ENCODE assay signal across 14 cellular contexts in genomic region chr6:37285861-37286311, GRCh38. TPM values are rescaled to one million over a fixed set of nuclear protein-coding genes. Genes with fewer than 3 reads are reported as not detected.
DNase-seq lines count a peak whose midpoint lies in the region; TF ChIP-seq lines count a peak whose summit lies in the region.
"Had no signal": no experiment of that assay in that cellular context is flagged by ENCODE, and none has a peak within 500 bp of the region (broad histone marks: within the 10 kb centered on the region; RNA-seq: fewer than 3 reads in every experiment).

No MANE protein-coding gene starts in this region.

- no peaks in the 10 kb centered on the region for H3K9me3 Mint-ChIP-seq in activated CD4-positive, alpha-beta memory T cell treated with anti-CD3 and anti-CD28 coated beads for 36 hours
- H3K9me3 Mint-ChIP-seq in activated CD4-positive, alpha-beta memory T cell treated with anti-CD3 and anti-CD28 coated beads, Interleukin-2, amount 10 ng/mL, durations not matched to agents 7 days and 5 days = no peaks in the 10 kb centered on the region
- H3K9me3 Mint-ChIP-seq in osteocyte (ENCODE audit: unreplicated experiment) = no peaks in the 10 kb centered on the region
- no peaks in the 10 kb centered on the region for H3K9me3 Mint-ChIP-seq in nephron progenitor cell

- H3K36me3 Mint-ChIP-seq in activated CD4-positive, alpha-beta memory T cell treated with anti-CD3 and anti-CD28 coated beads for 36 hours = peaks cover 42% of the 10 kb centered on the region
- H3K36me3 Mint-ChIP-seq in activated CD4-positive, alpha-beta memory T cell treated with anti-CD3 and anti-CD28 coated beads, Interleukin-2, amount 10 ng/mL, durations not matched to agents 7 days and 5 days (ENCODE audit: low read depth) = peaks cover 62% of the 10 kb centered on the region
- peaks cover 33% of the 10 kb centered on the region for H3K36me3 Mint-ChIP-seq in osteocyte (ENCODE audit: unreplicated experiment)
- peaks cover 42% of the 10 kb centered on the region for H3K36me3 Mint-ChIP-seq in nephron progenitor cell (ENCODE audit: low read depth)

- intact Hi-C loops in activated CD4-positive, alpha-beta memory T cell treated with anti-CD3 and anti-CD28 coated beads for 36 hours (cut with micrococcal nuclease) = loop anchor here (1.0 kb wide), 2 partner anchors 26 to 46 kb away; no protein-coding TSS in a partner anchor

- CTCF ChIA-PET in activated CD4-positive, alpha-beta memory T cell treated with anti-CD3 and anti-CD28 coated beads for 36 hours (lab: Charles Lee) = interaction anchor here (0.7 kb wide), 1 partner anchor 267 kb away, joined by 3 read pairs; no protein-coding TSS in a partner anchor
- CTCF ChIA-PET in activated CD4-positive, alpha-beta memory T cell treated with anti-CD3 and anti-CD28 coated beads, Interleukin-2, amount 10 ng/mL, durations not matched to agents 7 days and 5 days (lab: Charles Lee) = interaction anchor here (0.7 to 1.1 kb wide), 3 partner anchors 12 to 29 kb away, joined by 3 read pairs; no protein-coding TSS in a partner anchor

- peak; percentile 61 for DNase-seq in activated CD4-positive, alpha-beta memory T cell treated with anti-CD3 and anti-CD28 coated beads for 36 hours
- no peak for DNase-seq in activated CD4-positive, alpha-beta memory T cell treated with anti-CD3 and anti-CD28 coated beads, Interleukin-2, amount 10 ng/mL, durations not matched to agents 7 days and 5 days
- DNase-seq in GM13977 (ENCODE audit: low spot score) (peak; percentile 42), NAMALWA (ENCODE audit: low spot score) (peak; percentile 41), osteocyte (ENCODE audit: extremely low spot score, unreplicated experiment) (peak; percentile 49), COLO668 (lab: John Stamatoyannopoulos, UW; ENCODE audit: unreplicated experiment) (no peak), ureter (ENCODE audit: low spot score) (no peak), nephron progenitor cell (no peak)
- DNase-seq: activated naive CD4-positive, alpha-beta T cell treated with anti-CD3 and anti-CD28 coated beads, Interleukin-2, amount 50 U/mL, for 16 hours; GF-D8; head of caudate nucleus; NCI-H2081 treated with DMSO at 0.1 percent for 48 hours; NCI-H526 treated with DMSO at 0.1 percent for 48 hours; T1000 had no signal

- no peaks in the 10 kb centered on the region for H3K27me3 Mint-ChIP-seq in activated CD4-positive, alpha-beta memory T cell treated with anti-CD3 and anti-CD28 coated beads for 36 hours
- no peaks in the 10 kb centered on the region for H3K27me3 Mint-ChIP-seq in activated CD4-positive, alpha-beta memory T cell treated with anti-CD3 and anti-CD28 coated beads, Interleukin-2, amount 10 ng/mL, durations not matched to agents 7 days and 5 days
- H3K27me3 Mint-ChIP-seq in osteocyte (ENCODE audit: unreplicated experiment) = no peaks in the 10 kb centered on the region
- H3K27me3 Mint-ChIP-seq in nephron progenitor cell (ENCODE audit: low read depth, poor library complexity) = peaks cover 2% of the 10 kb centered on the region

- in situ Hi-C loops in GM13977 (cut with MboI; ENCODE audit: low pct_unique_long_range_greater_than_20kb, low sequenced_read_pairs, unreplicated experiment) = no loop called here

- TF ChIP-seq CTCF in GM13977 (IDR thresholded peaks at IDR 0.05; ENCODE audit: extremely low read depth, insufficient read depth, missing control alignments) = no peak
- no peak for TF ChIP-seq CTCF in osteocyte (IDR thresholded peaks at IDR 0.05)
- no peak for TF ChIP-seq CTCF in nephron progenitor cell (IDR thresholded peaks at IDR 0.05)

- no peak overlapping the region for H3K4me3 Mint-ChIP-seq in activated CD4-positive, alpha-beta memory T cell treated with anti-CD3 and anti-CD28 coated beads for 36 hours
- H3K4me3 Mint-ChIP-seq in activated CD4-positive, alpha-beta memory T cell treated with anti-CD3 and anti-CD28 coated beads, Interleukin-2, amount 10 ng/mL, durations not matched to agents 7 days and 5 days = no peak overlapping the region
- H3K4me3 Mint-ChIP-seq in osteocyte (ENCODE audit: unreplicated experiment) = no peak overlapping the region
- H3K4me3 Mint-ChIP-seq in nephron progenitor cell = no peak overlapping the region

- H3K4me1 Mint-ChIP-seq in activated CD4-positive, alpha-beta memory T cell treated with anti-CD3 and anti-CD28 coated beads for 36 hours (ENCODE audit: low read depth) = peaks cover 43% of the 10 kb centered on the region
- H3K4me1 Mint-ChIP-seq in activated CD4-positive, alpha-beta memory T cell treated with anti-CD3 and anti-CD28 coated beads, Interleukin-2, amount 10 ng/mL, durations not matched to agents 7 days and 5 days = peaks cover 55% of the 10 kb centered on the region
- H3K4me1 Mint-ChIP-seq in osteocyte (ENCODE audit: unreplicated experiment) = peaks cover 12% of the 10 kb centered on the region
- peaks cover 10% of the 10 kb centered on the region for H3K4me1 Mint-ChIP-seq in nephron progenitor cell

- H3K27ac Mint-ChIP-seq in activated CD4-positive, alpha-beta memory T cell treated with anti-CD3 and anti-CD28 coated beads for 36 hours = peak overlapping the region; percentile 72
- H3K27ac Mint-ChIP-seq in activated CD4-positive, alpha-beta memory T cell treated with anti-CD3 and anti-CD28 coated beads, Interleukin-2, amount 10 ng/mL, durations not matched to agents 7 days and 5 days = no peak overlapping the region
- no peak overlapping the region for H3K27ac Mint-ChIP-seq in osteocyte (ENCODE audit: unreplicated experiment)
- H3K27ac Mint-ChIP-seq in nephron progenitor cell = no peak overlapping the region

- POLR2A ChIA-PET in activated CD4-positive, alpha-beta memory T cell treated with anti-CD3 and anti-CD28 coated beads for 36 hours (lab: Charles Lee) = interaction anchor here (0.6 to 1.2 kb wide), 3 partner anchors 29 to 147 kb away, joined by 3 to 4 read pairs (median 3); partner anchors contain the start of gene CMTR1
- POLR2A ChIA-PET in activated CD4-positive, alpha-beta memory T cell treated with anti-CD3 and anti-CD28 coated beads, Interleukin-2, amount 10 ng/mL, durations not matched to agents 7 days and 5 days (lab: Charles Lee) = interaction anchor here (0.6 kb wide), 1 partner anchor 917 kb away, joined by 3 read pairs; no protein-coding TSS in a partner anchor

RNA-seq across cellular contexts. Expression of gene TMEM217, which starts 27.9 kb away (rescaled TPM):
- total RNA-seq in activated CD4-positive, alpha-beta memory T cell treated with anti-CD3 and anti-CD28 coated beads for 36 hours = 1 to 10 TPM; 2.2 to 3.3 TPM
- total RNA-seq in activated CD4-positive, alpha-beta memory T cell treated with anti-CD3 and anti-CD28 coated beads, Interleukin-2, amount 10 ng/mL, durations not matched to agents 7 days and 5 days = 1 to 10 TPM; 1.6 to 2.1 TPM
- total RNA-seq in osteocyte (3.5 and 5.0 TPM in 2 replicates), ureter (1.2 TPM)

RNA-seq across cellular contexts. Expression of gene TBC1D22B, which starts 28.3 kb away (rescaled TPM):
- 10 to 100 TPM; 14.4 to 15.7 TPM for total RNA-seq in activated CD4-positive, alpha-beta memory T cell treated with anti-CD3 and anti-CD28 coated beads for 36 hours
- 10 to 100 TPM; 16.5 TPM for total RNA-seq in activated CD4-positive, alpha-beta memory T cell treated with anti-CD3 and anti-CD28 coated beads, Interleukin-2, amount 10 ng/mL, durations not matched to agents 7 days and 5 days
- total RNA-seq in osteocyte = 13.5 and 13.8 TPM in 2 replicates
- 12.5 TPM for total RNA-seq in ureter

Comparison
In these comparisons a context has a peak if more than half of its experiments do, and no peak if none do; other contexts are left out.
1. DNase-seq: peak in activated CD4-positive, alpha-beta memory T cell treated with anti-CD3 and anti-CD28 coated beads for 36 hours (single experiment), GM13977 (single experiment), NAMALWA (single experiment) and osteocyte (single experiment); none in activated CD4-positive, alpha-beta memory T cell treated with anti-CD3 and anti-CD28 coated beads, Interleukin-2, amount 10 ng/mL, durations not matched to agents 7 days and 5 days (single experiment), COLO668 (single experiment), ureter (single experiment) and nephron progenitor cell (single experiment).